1 cellular context compared by ENCODE assay signal in genomic region chr20:5714261-5715041, GRCh38.
A peak's percentile ranks its signal among the peaks of the same experiment; 100 is the strongest.
TF ChIP-seq lines count a peak whose summit lies in the region.

No MANE protein-coding gene starts in this region.

TF ChIP-seq in HepG2, 621 proteins besides CTCF, POLR2A, EP300 and RAD21 (continued from another document):
- TF ChIP-seq LBX2 (CRISPR knock-in tag; IDR thresholded peaks at IDR 0.05; ENCODE audit: borderline replicate concordance) (no peak), ZNF768 (CRISPR knock-in tag; IDR thresholded peaks at IDR 0.05) (no peak), ZNF513 (CRISPR knock-in tag; conservative IDR thresholded peaks at IDR 0.05) (no peak), MZF1 (CRISPR knock-in tag; IDR thresholded peaks at IDR 0.05; ENCODE audit: borderline replicate concordance) (no peak), ZBTB7A (CRISPR knock-in tag; IDR thresholded peaks at IDR 0.05) (peak; percentile 20; the same call in 1 of the 2 replicates), PTBP1 (IDR thresholded peaks at IDR 0.05; ENCODE audit: low read depth, low read length, poor library complexity, severe bottlenecking) (no peak), DNMT1 (CRISPR knock-in tag; IDR thresholded peaks at IDR 0.05) (no peak), EED (CRISPR knock-in tag; IDR thresholded peaks at IDR 0.05) (no peak), ZBTB3 (CRISPR knock-in tag; IDR thresholded peaks at IDR 0.05; ENCODE audit: borderline replicate concordance, low read depth) (no peak), SPEN (CRISPR knock-in tag; IDR thresholded peaks at IDR 0.05; ENCODE audit: low read depth) (no peak), KDM5B (CRISPR knock-in tag; IDR thresholded peaks at IDR 0.05; ENCODE audit: borderline replicate concordance) (no peak), ZNF570 (CRISPR knock-in tag; IDR thresholded peaks at IDR 0.05; ENCODE audit: borderline replicate concordance) (no peak), SMAD9 (CRISPR knock-in tag; IDR thresholded peaks at IDR 0.05) (no peak), PRPF4 (IDR thresholded peaks at IDR 0.05; ENCODE audit: low read depth, low read length, poor library complexity, severe bottlenecking) (no peak), ZIK1 (CRISPR knock-in tag; IDR thresholded peaks at IDR 0.05; ENCODE audit: borderline replicate concordance, low read depth) (no peak), HOXA9 (CRISPR knock-in tag; IDR thresholded peaks at IDR 0.05; ENCODE audit: borderline replicate concordance) (no peak), WIZ (CRISPR knock-in tag; IDR thresholded peaks at IDR 0.05) (no peak)
- TF ChIP-seq, protein P1, sequence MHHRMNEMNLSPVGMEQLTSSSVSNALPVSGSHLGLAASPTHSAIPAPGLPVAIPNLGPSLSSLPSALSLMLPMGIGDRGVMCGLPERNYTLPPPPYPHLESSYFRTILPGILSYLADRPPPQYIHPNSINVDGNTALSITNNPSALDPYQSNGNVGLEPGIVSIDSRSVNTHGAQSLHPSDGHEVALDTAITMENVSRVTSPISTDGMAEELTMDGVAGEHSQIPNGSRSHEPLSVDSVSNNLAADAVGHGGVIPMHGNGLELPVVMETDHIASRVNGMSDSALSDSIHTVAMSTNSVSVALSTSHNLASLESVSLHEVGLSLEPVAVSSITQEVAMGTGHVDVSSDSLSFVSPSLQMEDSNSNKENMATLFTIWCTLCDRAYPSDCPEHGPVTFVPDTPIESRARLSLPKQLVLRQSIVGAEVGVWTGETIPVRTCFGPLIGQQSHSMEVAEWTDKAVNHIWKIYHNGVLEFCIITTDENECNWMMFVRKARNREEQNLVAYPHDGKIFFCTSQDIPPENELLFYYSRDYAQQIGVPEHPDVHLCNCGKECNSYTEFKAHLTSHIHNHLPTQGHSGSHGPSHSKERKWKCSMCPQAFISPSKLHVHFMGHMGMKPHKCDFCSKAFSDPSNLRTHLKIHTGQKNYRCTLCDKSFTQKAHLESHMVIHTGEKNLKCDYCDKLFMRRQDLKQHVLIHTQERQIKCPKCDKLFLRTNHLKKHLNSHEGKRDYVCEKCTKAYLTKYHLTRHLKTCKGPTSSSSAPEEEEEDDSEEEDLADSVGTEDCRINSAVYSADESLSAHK (CRISPR knock-in tag; IDR thresholded peaks at IDR 0.05; ENCODE audit: borderline replicate concordance), result no peak
- TF ChIP-seq, protein P2, sequence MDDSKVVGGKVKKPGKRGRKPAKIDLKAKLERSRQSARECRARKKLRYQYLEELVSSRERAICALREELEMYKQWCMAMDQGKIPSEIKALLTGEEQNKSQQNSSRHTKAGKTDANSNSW (CRISPR knock-in tag; IDR thresholded peaks at IDR 0.05; ENCODE audit: borderline replicate concordance), result no peak
